ENCODE assay signal across 1 cellular context in the genomic region with DNA sequence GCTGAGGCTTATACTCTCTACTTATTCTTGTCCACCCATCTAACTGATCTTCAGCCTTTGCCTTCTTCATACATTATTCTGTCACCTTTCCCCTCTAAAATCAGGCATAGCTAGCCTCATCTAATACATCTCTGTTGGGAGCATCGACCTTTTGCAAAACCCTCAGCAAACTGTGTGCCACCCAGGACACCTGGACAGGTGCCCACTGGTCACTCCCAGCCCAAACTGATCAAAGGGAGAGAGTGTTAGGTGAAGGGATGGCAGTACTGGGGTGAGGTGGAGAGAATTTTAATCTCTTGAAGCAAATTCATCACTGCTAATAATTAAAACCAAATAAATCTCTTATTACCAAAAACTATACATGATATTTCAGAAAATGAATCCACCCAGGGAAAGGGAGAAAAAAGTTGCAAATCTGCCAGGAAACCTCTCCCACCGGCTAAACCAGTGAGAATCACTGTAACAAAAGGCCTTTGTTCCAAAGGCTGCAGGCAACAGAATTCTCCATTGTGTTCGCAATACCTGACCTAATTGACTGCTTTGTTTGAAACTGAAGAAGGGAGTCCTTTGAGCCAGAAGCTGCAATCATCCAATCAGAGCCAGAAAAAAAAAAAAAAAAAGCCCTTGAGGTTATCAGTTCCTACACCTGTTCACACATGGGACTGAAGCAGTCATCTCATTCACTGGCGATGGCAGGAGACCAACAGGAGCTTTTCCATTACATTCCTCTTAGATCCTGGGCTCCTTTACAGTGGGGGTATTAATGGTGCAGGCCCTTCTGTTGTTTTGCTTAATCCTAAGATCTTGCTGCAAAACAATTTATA.
TF ChIP-seq lines count a peak whose summit lies in the region.

No MANE protein-coding gene starts in this region.

TF ChIP-seq in GM23338, 12 proteins besides CTCF, POLR2A, EP300 and RAD21:
- TF ChIP-seq, protein P1, sequence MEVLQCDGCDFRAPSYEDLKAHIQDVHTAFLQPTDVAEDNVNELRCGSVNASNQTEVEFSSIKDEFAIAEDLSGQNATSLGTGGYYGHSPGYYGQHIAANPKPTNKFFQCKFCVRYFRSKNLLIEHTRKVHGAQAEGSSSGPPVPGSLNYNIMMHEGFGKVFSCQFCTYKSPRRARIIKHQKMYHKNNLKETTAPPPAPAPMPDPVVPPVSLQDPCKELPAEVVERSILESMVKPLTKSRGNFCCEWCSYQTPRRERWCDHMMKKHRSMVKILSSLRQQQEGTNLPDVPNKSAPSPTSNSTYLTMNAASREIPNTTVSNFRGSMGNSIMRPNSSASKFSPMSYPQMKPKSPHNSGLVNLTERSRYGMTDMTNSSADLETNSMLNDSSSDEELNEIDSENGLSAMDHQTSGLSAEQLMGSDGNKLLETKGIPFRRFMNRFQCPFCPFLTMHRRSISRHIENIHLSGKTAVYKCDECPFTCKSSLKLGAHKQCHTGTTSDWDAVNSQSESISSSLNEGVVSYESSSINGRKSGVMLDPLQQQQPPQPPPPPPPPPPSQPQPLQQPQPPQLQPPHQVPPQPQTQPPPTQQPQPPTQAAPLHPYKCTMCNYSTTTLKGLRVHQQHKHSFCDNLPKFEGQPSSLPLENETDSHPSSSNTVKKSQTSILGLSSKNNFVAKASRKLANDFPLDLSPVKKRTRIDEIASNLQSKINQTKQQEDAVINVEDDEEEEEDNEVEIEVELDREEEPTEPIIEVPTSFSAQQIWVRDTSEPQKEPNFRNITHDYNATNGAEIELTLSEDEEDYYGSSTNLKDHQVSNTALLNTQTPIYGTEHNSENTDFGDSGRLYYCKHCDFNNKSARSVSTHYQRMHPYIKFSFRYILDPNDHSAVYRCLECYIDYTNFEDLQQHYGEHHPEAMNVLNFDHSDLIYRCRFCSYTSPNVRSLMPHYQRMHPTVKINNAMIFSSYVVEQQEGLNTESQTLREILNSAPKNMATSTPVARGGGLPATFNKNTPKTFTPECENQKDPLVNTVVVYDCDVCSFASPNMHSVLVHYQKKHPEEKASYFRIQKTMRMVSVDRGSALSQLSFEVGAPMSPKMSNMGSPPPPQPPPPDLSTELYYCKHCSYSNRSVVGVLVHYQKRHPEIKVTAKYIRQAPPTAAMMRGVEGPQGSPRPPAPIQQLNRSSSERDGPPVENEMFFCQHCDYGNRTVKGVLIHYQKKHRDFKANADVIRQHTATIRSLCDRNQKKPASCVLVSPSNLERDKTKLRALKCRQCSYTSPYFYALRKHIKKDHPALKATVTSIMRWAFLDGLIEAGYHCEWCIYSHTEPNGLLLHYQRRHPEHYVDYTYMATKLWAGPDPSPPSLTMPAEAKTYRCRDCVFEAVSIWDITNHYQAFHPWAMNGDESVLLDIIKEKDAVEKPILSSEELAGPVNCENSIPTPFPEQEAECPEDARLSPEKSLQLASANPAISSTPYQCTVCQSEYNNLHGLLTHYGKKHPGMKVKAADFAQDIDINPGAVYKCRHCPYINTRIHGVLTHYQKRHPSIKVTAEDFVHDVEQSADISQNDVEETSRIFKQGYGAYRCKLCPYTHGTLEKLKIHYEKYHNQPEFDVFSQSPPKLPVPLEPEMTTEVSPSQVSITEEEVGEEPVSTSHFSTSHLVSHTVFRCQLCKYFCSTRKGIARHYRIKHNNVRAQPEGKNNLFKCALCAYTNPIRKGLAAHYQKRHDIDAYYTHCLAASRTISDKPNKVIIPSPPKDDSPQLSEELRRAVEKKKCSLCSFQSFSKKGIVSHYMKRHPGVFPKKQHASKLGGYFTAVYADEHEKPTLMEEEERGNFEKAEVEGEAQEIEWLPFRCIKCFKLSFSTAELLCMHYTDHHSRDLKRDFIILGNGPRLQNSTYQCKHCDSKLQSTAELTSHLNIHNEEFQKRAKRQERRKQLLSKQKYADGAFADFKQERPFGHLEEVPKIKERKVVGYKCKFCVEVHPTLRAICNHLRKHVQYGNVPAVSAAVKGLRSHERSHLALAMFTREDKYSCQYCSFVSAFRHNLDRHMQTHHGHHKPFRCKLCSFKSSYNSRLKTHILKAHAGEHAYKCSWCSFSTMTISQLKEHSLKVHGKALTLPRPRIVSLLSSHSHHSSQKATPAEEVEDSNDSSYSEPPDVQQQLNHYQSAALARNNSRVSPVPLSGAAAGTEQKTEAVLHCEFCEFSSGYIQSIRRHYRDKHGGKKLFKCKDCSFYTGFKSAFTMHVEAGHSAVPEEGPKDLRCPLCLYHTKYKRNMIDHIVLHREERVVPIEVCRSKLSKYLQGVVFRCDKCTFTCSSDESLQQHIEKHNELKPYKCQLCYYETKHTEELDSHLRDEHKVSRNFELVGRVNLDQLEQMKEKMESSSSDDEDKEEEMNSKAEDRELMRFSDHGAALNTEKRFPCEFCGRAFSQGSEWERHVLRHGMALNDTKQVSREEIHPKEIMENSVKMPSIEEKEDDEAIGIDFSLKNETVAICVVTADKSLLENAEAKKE (CRISPR knock-in tag; IDR thresholded peaks at IDR 0.05): peak; percentile 94; the same call in 1 of the 2 replicates
- TF ChIP-seq JUNB (IDR thresholded peaks at IDR 0.05; ENCODE audit: unreplicated experiment) (no peak), CREB1 (CRISPR knock-in tag; IDR thresholded peaks at IDR 0.05; ENCODE audit: low read depth) (peak; percentile 43; the same call in 1 of the 2 replicates), NANOG (IDR thresholded peaks at IDR 0.05; ENCODE audit: borderline replicate concordance) (peak; percentile 73; the same call in 1 of the 2 replicates)
- TF ChIP-seq, protein P2, sequence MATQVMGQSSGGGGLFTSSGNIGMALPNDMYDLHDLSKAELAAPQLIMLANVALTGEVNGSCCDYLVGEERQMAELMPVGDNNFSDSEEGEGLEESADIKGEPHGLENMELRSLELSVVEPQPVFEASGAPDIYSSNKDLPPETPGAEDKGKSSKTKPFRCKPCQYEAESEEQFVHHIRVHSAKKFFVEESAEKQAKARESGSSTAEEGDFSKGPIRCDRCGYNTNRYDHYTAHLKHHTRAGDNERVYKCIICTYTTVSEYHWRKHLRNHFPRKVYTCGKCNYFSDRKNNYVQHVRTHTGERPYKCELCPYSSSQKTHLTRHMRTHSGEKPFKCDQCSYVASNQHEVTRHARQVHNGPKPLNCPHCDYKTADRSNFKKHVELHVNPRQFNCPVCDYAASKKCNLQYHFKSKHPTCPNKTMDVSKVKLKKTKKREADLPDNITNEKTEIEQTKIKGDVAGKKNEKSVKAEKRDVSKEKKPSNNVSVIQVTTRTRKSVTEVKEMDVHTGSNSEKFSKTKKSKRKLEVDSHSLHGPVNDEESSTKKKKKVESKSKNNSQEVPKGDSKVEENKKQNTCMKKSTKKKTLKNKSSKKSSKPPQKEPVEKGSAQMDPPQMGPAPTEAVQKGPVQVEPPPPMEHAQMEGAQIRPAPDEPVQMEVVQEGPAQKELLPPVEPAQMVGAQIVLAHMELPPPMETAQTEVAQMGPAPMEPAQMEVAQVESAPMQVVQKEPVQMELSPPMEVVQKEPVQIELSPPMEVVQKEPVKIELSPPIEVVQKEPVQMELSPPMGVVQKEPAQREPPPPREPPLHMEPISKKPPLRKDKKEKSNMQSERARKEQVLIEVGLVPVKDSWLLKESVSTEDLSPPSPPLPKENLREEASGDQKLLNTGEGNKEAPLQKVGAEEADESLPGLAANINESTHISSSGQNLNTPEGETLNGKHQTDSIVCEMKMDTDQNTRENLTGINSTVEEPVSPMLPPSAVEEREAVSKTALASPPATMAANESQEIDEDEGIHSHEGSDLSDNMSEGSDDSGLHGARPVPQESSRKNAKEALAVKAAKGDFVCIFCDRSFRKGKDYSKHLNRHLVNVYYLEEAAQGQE (IDR thresholded peaks at IDR 0.05; ENCODE audit: unreplicated experiment): no peak
